ENCODE assay signal across 23 cellular contexts in genomic region chr2:156601840-156602551, GRCh38.
"Had no signal": no experiment of that assay in that cellular context is flagged by ENCODE, and none has a peak within 500 bp of the region (broad histone marks: within the 10 kb centered on the region; RNA-seq: fewer than 3 reads in every experiment).

No MANE protein-coding gene starts in this region.

- H3K4me1 ChIP-seq: adrenal gland, esophagus muscularis mucosa, foreskin keratinocyte, spleen, tibial artery, vagina had no signal

- H3K9me3 ChIP-seq: esophagus muscularis mucosa, neutrophil, spleen, tibial artery, vagina had no signal

- H3K4me1 Mint-ChIP-seq: activated naive CD4-positive, alpha-beta T cell treated with anti-CD3 and anti-CD28 coated beads, Interleukin-2, amount 50 U/mL, for 24 hours; naive B cell; stimulated activated naive B cell treated with anti-CD40 and anti-IgM and Interleukin-4, amounts not matched to agents 10 μg/mL and 1 μg/mL and 100 μg/mL, for 72 hours had no signal

- H3K36me3 Mint-ChIP-seq: activated naive CD4-positive, alpha-beta T cell treated with anti-CD3 and anti-CD28 coated beads, Interleukin-2, amount 50 U/mL, for 24 hours; stimulated activated naive B cell treated with anti-CD40 and anti-IgM and Interleukin-4, amounts not matched to agents 10 μg/mL and 1 μg/mL and 100 μg/mL, for 72 hours had no signal

- H3K27ac Mint-ChIP-seq: activated naive CD4-positive, alpha-beta T cell treated with anti-CD3 and anti-CD28 coated beads, Interleukin-2, amount 50 U/mL, for 24 hours; activated T-cell treated with anti-CD3 and anti-CD28 coated beads, Interleukin-2, amount 50 U/mL, for 72 hours; stimulated activated naive B cell treated with anti-CD40 and anti-IgM and Interleukin-4, amounts not matched to agents 10 μg/mL and 1 μg/mL and 100 μg/mL, for 72 hours; T-helper 1 cell treated with Interleukin-12 subunit alpha and Interleukin-12 subunit beta and Interleukin-4 antibody, amounts not matched to agents 30 μg/mL and 1 μg/mL, for 36 hours had no signal

- H3K27ac ChIP-seq: adrenal gland, cardiac muscle cell, esophagus muscularis mucosa, foreskin keratinocyte, neutrophil, spleen, tibial artery, vagina, VCaP had no signal

- H3K36me3 ChIP-seq: adrenal gland, cardiac muscle cell, esophagus muscularis mucosa, neutrophil, spleen, tibial artery, vagina had no signal

- H3K9me3 Mint-ChIP-seq: activated naive CD4-positive, alpha-beta T cell treated with anti-CD3 and anti-CD28 coated beads, Interleukin-2, amount 50 U/mL, for 24 hours; stimulated activated naive B cell treated with anti-CD40 and anti-IgM and Interleukin-4, amounts not matched to agents 10 μg/mL and 1 μg/mL and 100 μg/mL, for 72 hours; T-helper 1 cell treated with Interleukin-12 subunit alpha and Interleukin-12 subunit beta and Interleukin-4 antibody, amounts not matched to agents 30 μg/mL and 1 μg/mL, for 36 hours had no signal

- H3K4me3 ChIP-seq: adrenal gland, cardiac muscle cell, esophagus muscularis mucosa, lung, spleen, tibial artery, vagina had no signal

- DNase-seq: activated CD4-positive, alpha-beta T cell treated with anti-CD3 and anti-CD28 coated beads, Interleukin-2, amount 50 U/mL, for 1 hour; activated CD4-positive, CD25-positive, alpha-beta regulatory T cell treated with anti-CD3 and anti-CD28 coated beads, Interleukin-2, amount 50 U/mL, for 72 hours; activated CD8-positive, alpha-beta memory T cell treated with anti-CD3 and anti-CD28 coated beads for 24 hours; activated CD8-positive, alpha-beta memory T cell treated with anti-CD3 and anti-CD28 coated beads, Interleukin-2, amount 50 U/mL, for 48 hours; activated gamma-delta T cell; activated T-cell treated with anti-CD3 and anti-CD28 coated beads, Interleukin-2, amount 50 U/mL, for 72 hours; adrenal gland; dermis blood vessel endothelial cell; effector memory CD4-positive, alpha-beta T cell; foreskin keratinocyte; naive B cell; spleen; stimulated activated CD4-positive, alpha-beta T cell treated with anti-CD3 and anti-CD28 coated beads, Interleukin-4, amount 100 ng/mL, for 4 hours; stimulated activated naive B cell treated with anti-CD40 and anti-IgM and Interleukin-4, amounts not matched to agents 10 μg/mL and 1 μg/mL and 100 μg/mL, for 72 hours; tibial artery had no signal

- H3K27me3 ChIP-seq: adrenal gland, cardiac muscle cell, esophagus muscularis mucosa, foreskin keratinocyte, spleen, tibial artery, vagina had no signal

- H3K4me3 Mint-ChIP-seq: activated naive CD4-positive, alpha-beta T cell treated with anti-CD3 and anti-CD28 coated beads, Interleukin-2, amount 50 U/mL, for 24 hours; activated T-cell treated with anti-CD3 and anti-CD28 coated beads, Interleukin-2, amount 50 U/mL, for 72 hours; naive B cell; stimulated activated naive B cell treated with anti-CD40 and anti-IgM and Interleukin-4, amounts not matched to agents 10 μg/mL and 1 μg/mL and 100 μg/mL, for 72 hours; T-helper 1 cell treated with Interleukin-12 subunit alpha and Interleukin-12 subunit beta and Interleukin-4 antibody, amounts not matched to agents 30 μg/mL and 1 μg/mL, for 36 hours had no signal

- ATAC-seq: activated T-cell treated with anti-CD3 and anti-CD28 coated beads, Interleukin-2, amount 50 U/mL, for 72 hours; foreskin keratinocyte; stimulated activated naive B cell treated with anti-CD40 and anti-IgM and Interleukin-4, amounts not matched to agents 10 μg/mL and 1 μg/mL and 100 μg/mL, for 72 hours had no signal
